In genomic region chr3:39099242-39099641, GRCh38 we compare ENCODE assay signal across 28 cellular contexts. TPM values are rescaled to one million over a fixed set of nuclear protein-coding genes. Genes with fewer than 3 reads are reported as not detected.
DNase-seq lines count a peak whose midpoint lies in the region; ATAC-seq, FAIRE-seq and TF ChIP-seq lines count a peak whose summit lies in the region.
"Had no signal": no experiment of that assay in that cellular context is flagged by ENCODE, and none has a peak within 500 bp of the region (broad histone marks: within the 10 kb centered on the region; RNA-seq: fewer than 3 reads in every experiment).

No MANE protein-coding gene starts in this region.

- intact Hi-C loops in activated naive CD4-positive, alpha-beta T cell treated with anti-CD3 and anti-CD28 coated beads for 36 hours (cut with micrococcal nuclease) = no loop called here

- WGBS in lung, 2 donors = 83 to 94% methylated on average over 1 of the region's 1 CpG

- no peaks in the 10 kb centered on the region for H3K27me3 Mint-ChIP-seq in T-helper 17 cell
- no peaks in the 10 kb centered on the region for H3K27me3 Mint-ChIP-seq in activated naive CD4-positive, alpha-beta T cell treated with anti-CD3 and anti-CD28 coated beads for 36 hours (ENCODE audit: low read depth)
- H3K27me3 Mint-ChIP-seq: CD4-positive, alpha-beta T cell had no signal

- ATAC-seq in T-helper 17 cell (no peak), lung (ENCODE audit: insufficient read depth, low FRiP score) (no peak)
- no peak for ATAC-seq in stimulated activated effector memory CD8-positive, alpha-beta T cell treated with anti-CD3 and anti-CD28 coated beads, Interleukin-12 subunit alpha, Interleukin-12 subunit beta, amount 100 ng/mL, for 72 hours
- ATAC-seq: A549 had no signal

- H3K9me3 ChIP-seq in T-helper 17 cell (ENCODE audit: control insufficient read depth, low read length, poor library complexity, severe bottlenecking) (no peaks in the 10 kb centered on the region), lung (ENCODE audit: control insufficient read depth in 2 of 2, insufficient read depth in 1 of 2, low read length in 1 of 2) (no peaks in the 10 kb centered on the region)
- H3K9me3 ChIP-seq: A549; BE2C; BLaER1 treated with 17β-estradiol and CSF1 and Interleukin-3, amounts not matched to agents 10 nM and 100 nM had no signal

- H3K27ac Mint-ChIP-seq in T-helper 17 cell = peak overlapping the region; percentile 80
- H3K27ac Mint-ChIP-seq in stimulated activated effector memory CD8-positive, alpha-beta T cell treated with anti-CD3 and anti-CD28 coated beads, Interleukin-12 subunit alpha, Interleukin-12 subunit beta, amount 100 ng/mL, for 72 hours = peak overlapping the region; percentile 68
- H3K27ac Mint-ChIP-seq in activated naive CD4-positive, alpha-beta T cell treated with anti-CD3 and anti-CD28 coated beads for 36 hours = no peak overlapping the region

- TF ChIP-seq CTCF in lung (IDR thresholded peaks at IDR 0.05; ENCODE audit: control extremely low read depth, extremely low read depth) = no peak

- DNase-seq in activated CD8-positive, alpha-beta memory T cell treated with anti-CD3 and anti-CD28 coated beads, Interleukin-2, amount 50 U/mL, for 48 hours = peak; percentile 42
- no peak for DNase-seq in activated CD8-positive, alpha-beta memory T cell treated with anti-CD3 and anti-CD28 coated beads for 24 hours
- DNase-seq in T-helper 17 cell = no peak
- DNase-seq in lung (ENCODE audit: low spot score) = peak; percentile 17
- peak in 1 of 2 donors; percentile 38 for DNase-seq in stimulated activated effector memory CD8-positive, alpha-beta T cell treated with anti-CD3 and anti-CD28 coated beads, Interleukin-12 subunit alpha, Interleukin-12 subunit beta, amount 100 ng/mL, for 72 hours (ENCODE audit: low spot score in 2 of 2)
- DNase-seq in activated naive CD4-positive, alpha-beta T cell treated with anti-CD3 and anti-CD28 coated beads for 36 hours = no peak
- DNase-seq in midbrain (lab: John Stamatoyannopoulos, UW) = no peak
- DNase-seq in GM19239 (ENCODE audit: insufficient read length, low spot score) = no peak
- DNase-seq: 8988T; ACHN; AML-193; BE2C; Calu3; CD4-positive, alpha-beta T cell; COR-L47; DMS53; DMS79 treated with DMSO at 0.1 percent for 48 hours; GF-D8; H7; HCEC 1CT had no signal

- FAIRE-seq in GM19239 (lab: Jason Lieb, UNC) = no peak
- FAIRE-seq: A549, GM12891, GM18507, H1 had no signal

- H3K4me3 Mint-ChIP-seq in T-helper 17 cell = no peak overlapping the region
- no peak overlapping the region for H3K4me3 Mint-ChIP-seq in stimulated activated effector memory CD8-positive, alpha-beta T cell treated with anti-CD3 and anti-CD28 coated beads, Interleukin-12 subunit alpha, Interleukin-12 subunit beta, amount 100 ng/mL, for 72 hours
- H3K4me3 Mint-ChIP-seq in activated naive CD4-positive, alpha-beta T cell treated with anti-CD3 and anti-CD28 coated beads for 36 hours = no peak overlapping the region
- H3K4me3 Mint-ChIP-seq: CD14-positive monocyte; CD4-positive, alpha-beta T cell had no signal

- H3K4me1 Mint-ChIP-seq in T-helper 17 cell = peaks cover 17% of the 10 kb centered on the region
- H3K4me1 Mint-ChIP-seq in stimulated activated effector memory CD8-positive, alpha-beta T cell treated with anti-CD3 and anti-CD28 coated beads, Interleukin-12 subunit alpha, Interleukin-12 subunit beta, amount 100 ng/mL, for 72 hours = peaks cover 28% of the 10 kb centered on the region
- H3K4me1 Mint-ChIP-seq in activated naive CD4-positive, alpha-beta T cell treated with anti-CD3 and anti-CD28 coated beads for 36 hours (ENCODE audit: low read depth) = peaks cover 14% of the 10 kb centered on the region

- peaks cover 4 to 15% of the 10 kb centered on the region in 2 donors for H3K4me1 ChIP-seq in lung (ENCODE audit: control insufficient read depth in 2 of 2, insufficient read depth in 2 of 2, low read length in 2 of 2)
- H3K4me1 ChIP-seq: A549, BE2C had no signal

- no peaks in the 10 kb centered on the region for H3K27me3 ChIP-seq in lung (ENCODE audit: control insufficient read depth, insufficient read depth)
- H3K27me3 ChIP-seq: BE2C; BLaER1 treated with 17β-estradiol and CSF1 and Interleukin-3, amounts not matched to agents 10 nM and 100 nM had no signal

- no peak overlapping the region for H3K4me3 ChIP-seq in lung
- H3K4me3 ChIP-seq: A549; BLaER1 treated with 17β-estradiol and CSF1 and Interleukin-3, amounts not matched to agents 10 nM and 100 nM had no signal

- H3K36me3 Mint-ChIP-seq in T-helper 17 cell (ENCODE audit: low read depth) = peaks cover under 1% of the 10 kb centered on the region
- peaks cover 36% of the 10 kb centered on the region for H3K36me3 Mint-ChIP-seq in stimulated activated effector memory CD8-positive, alpha-beta T cell treated with anti-CD3 and anti-CD28 coated beads, Interleukin-12 subunit alpha, Interleukin-12 subunit beta, amount 100 ng/mL, for 72 hours
- peaks cover 6% of the 10 kb centered on the region for H3K36me3 Mint-ChIP-seq in activated naive CD4-positive, alpha-beta T cell treated with anti-CD3 and anti-CD28 coated beads for 36 hours (ENCODE audit: low read depth)

- no peaks in the 10 kb centered on the region for H3K9me3 Mint-ChIP-seq in stimulated activated effector memory CD8-positive, alpha-beta T cell treated with anti-CD3 and anti-CD28 coated beads, Interleukin-12 subunit alpha, Interleukin-12 subunit beta, amount 100 ng/mL, for 72 hours
- no peaks in the 10 kb centered on the region for H3K9me3 Mint-ChIP-seq in activated naive CD4-positive, alpha-beta T cell treated with anti-CD3 and anti-CD28 coated beads for 36 hours
- H3K9me3 Mint-ChIP-seq: CD14-positive monocyte; CD4-positive, alpha-beta T cell had no signal

- no peak overlapping the region for H3K27ac ChIP-seq in lung (ENCODE audit: low read depth in 1 of 2, low read length in 1 of 2)
- H3K27ac ChIP-seq: A549; BLaER1 treated with 17β-estradiol and CSF1 and Interleukin-3, amounts not matched to agents 10 nM and 100 nM had no signal

- CTCF ChIA-PET in activated naive CD4-positive, alpha-beta T cell treated with anti-CD3 and anti-CD28 coated beads for 36 hours (lab: Charles Lee) = no interaction called here

- H3K36me3 ChIP-seq in lung (ENCODE audit: control insufficient read depth in 2 of 2, insufficient read depth in 2 of 2, low read length in 2 of 2) = peaks cover 20 to 63% of the 10 kb centered on the region in 2 donors

RNA-seq across cellular contexts. Expression of gene GORASP1, which starts 8.2 kb away (rescaled TPM):
- 10 to 100 TPM; 29.2 to 40.1 TPM for total RNA-seq in T-helper 17 cell
- 10 to 100 TPM; 54.8 to 71.1 TPM for total RNA-seq in lung
- 10 to 100 TPM; 28.7 to 42.3 TPM for polyA plus RNA-seq in lung
- total RNA-seq in activated naive CD4-positive, alpha-beta T cell treated with anti-CD3 and anti-CD28 coated beads for 36 hours = 10 to 100 TPM; 19.0 to 21.8 TPM

RNA-seq across cellular contexts. Expression of gene TTC21A, which starts 8.2 kb away (rescaled TPM):
- 10 to 100 TPM in 1 of 2 donors, 1 to 10 TPM in 1; 3.5 to 12.3 TPM for total RNA-seq in T-helper 17 cell
- total RNA-seq in lung = 10 to 100 TPM; 14.2 to 30.4 TPM
- 1 to 10 TPM; 6.1 to 9.2 TPM for polyA plus RNA-seq in lung
- total RNA-seq in activated naive CD4-positive, alpha-beta T cell treated with anti-CD3 and anti-CD28 coated beads for 36 hours = 1 to 10 TPM; 1.5 to 1.6 TPM

RNA-seq across cellular contexts. Expression of gene WDR48, which starts 47.4 kb away (rescaled TPM):
- total RNA-seq in T-helper 17 cell = 100 to 1,000 TPM; 102 to 107 TPM
- 10 to 100 TPM; 24.1 to 58.8 TPM for total RNA-seq in lung
- 10 to 100 TPM in 1 of 2 donors, 1 to 10 TPM in 1; 8.8 to 13.5 TPM for polyA plus RNA-seq in lung
- 10 to 100 TPM; 32.3 to 32.9 TPM for total RNA-seq in activated naive CD4-positive, alpha-beta T cell treated with anti-CD3 and anti-CD28 coated beads for 36 hours

RNA-seq across cellular contexts. Expression of gene SCN11A, which starts 47.5 kb away (rescaled TPM):
- total RNA-seq in T-helper 17 cell (under 1 TPM in 1 of 2 donors, not detected in 1; 0.05 TPM), lung (under 1 TPM; 0.12 to 0.60 TPM)
- under 1 TPM; 0.04 to 0.06 TPM for polyA plus RNA-seq in lung
- total RNA-seq in activated naive CD4-positive, alpha-beta T cell treated with anti-CD3 and anti-CD28 coated beads for 36 hours = under 1 TPM; 0.05 TPM
- total RNA-seq: Daoy, G401 had no signal
- polyA plus RNA-seq: CD14-positive monocyte had no signal

RNA-seq across cellular contexts. Expression of gene CSRNP1, which starts 54.1 kb away (rescaled TPM):
- total RNA-seq in T-helper 17 cell (100 to 1,000 TPM; 356 to 408 TPM), lung (10 to 100 TPM; 32.8 to 37.9 TPM)
- polyA plus RNA-seq in lung = 10 to 100 TPM; 25.2 to 97.8 TPM
- 10 to 100 TPM; 66.5 to 71.0 TPM for total RNA-seq in activated naive CD4-positive, alpha-beta T cell treated with anti-CD3 and anti-CD28 coated beads for 36 hours

Comparison
In these comparisons a context has a peak if more than half of its experiments do, and no peak if none do; other contexts are left out.
1. DNase-seq: peak in activated CD8-positive, alpha-beta memory T cell treated with anti-CD3 and anti-CD28 coated beads, Interleukin-2, amount 50 U/mL, for 48 hours (single experiment) and lung (single experiment); none in activated CD8-positive, alpha-beta memory T cell treated with anti-CD3 and anti-CD28 coated beads for 24 hours (single experiment), T-helper 17 cell (0 of 3), activated naive CD4-positive, alpha-beta T cell treated with anti-CD3 and anti-CD28 coated beads for 36 hours (single experiment), midbrain (single experiment) and GM19239 (single experiment).